9 cellular contexts compared by ENCODE assay signal in the genomic region with DNA sequence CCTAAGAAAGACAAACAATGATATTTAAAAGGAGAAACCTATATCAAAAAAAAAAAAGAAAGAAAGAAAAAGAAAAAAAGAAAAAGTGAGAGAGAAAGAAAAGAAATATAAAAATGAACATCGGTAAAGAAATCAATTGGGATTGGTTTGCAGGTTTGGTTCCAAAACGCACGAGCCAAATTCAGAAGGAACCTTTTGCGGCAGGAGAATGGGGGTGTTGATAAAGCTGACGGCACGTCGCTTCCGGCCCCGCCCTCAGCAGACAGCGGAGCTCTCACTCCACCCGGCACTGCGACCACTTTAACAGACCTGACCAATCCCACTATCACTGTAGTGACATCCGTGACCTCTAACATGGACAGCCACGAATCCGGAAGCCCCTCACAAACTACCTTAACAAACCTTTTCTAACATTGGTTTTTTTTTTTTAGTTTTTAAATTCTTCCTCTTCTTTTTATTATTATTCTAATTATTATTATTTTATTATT. TPM values are rescaled to one million over a fixed set of nuclear protein-coding genes. Genes with fewer than 3 reads are reported as not detected.
DNase-seq lines count a peak whose midpoint lies in the region; ATAC-seq, FAIRE-seq and TF ChIP-seq lines count a peak whose summit lies in the region.
"Had no signal": no experiment of that assay in that cellular context is flagged by ENCODE, and none has a peak within 500 bp of the region (broad histone marks: within the 10 kb centered on the region; RNA-seq: fewer than 3 reads in every experiment).

No MANE protein-coding gene starts in this region.

- no peaks in the 10 kb centered on the region for H3K36me3 Mint-ChIP-seq in activated T-helper 2 cell treated with anti-CD3 and anti-CD28 coated beads, Interferon-gamma antibody, Interleukin-2, Interleukin-4, amounts not matched to agents 10 μg/mL and 5 μg/mL and 100 μg/mL, durations not matched to agents 14 hours and 24 hours and 36 hours (ENCODE audit: low read depth)
- no peaks in the 10 kb centered on the region for H3K36me3 Mint-ChIP-seq in naive thymus-derived CD8-positive, alpha-beta T cell

- TF ChIP-seq CTCF in psoas muscle (IDR thresholded peaks at IDR 0.05): no peak

- H3K27me3 ChIP-seq in psoas muscle (ENCODE audit: insufficient read depth in 3 of 3, low read length in 2 of 3) (peaks cover 12 to 65% (median 18%) of the 10 kb centered on the region in 3 donors), small intestine (ENCODE audit: control insufficient read depth in 2 of 2, insufficient read depth in 2 of 2, low read length in 2 of 2) (peaks cover 0 to 10% of the 10 kb centered on the region in 2 donors)

- peaks cover 69% of the 10 kb centered on the region for H3K27me3 Mint-ChIP-seq in activated T-helper 2 cell treated with anti-CD3 and anti-CD28 coated beads, Interferon-gamma antibody, Interleukin-2, Interleukin-4, amounts not matched to agents 10 μg/mL and 5 μg/mL and 100 μg/mL, durations not matched to agents 14 hours and 24 hours and 36 hours (ENCODE audit: low read depth)
- H3K27me3 Mint-ChIP-seq in naive thymus-derived CD8-positive, alpha-beta T cell: peaks cover 29 to 80% (median 53%) of the 10 kb centered on the region in 5 donors

- H3K4me1 Mint-ChIP-seq in activated T-helper 2 cell treated with anti-CD3 and anti-CD28 coated beads, Interferon-gamma antibody, Interleukin-2, Interleukin-4, amounts not matched to agents 10 μg/mL and 5 μg/mL and 100 μg/mL, durations not matched to agents 14 hours and 24 hours and 36 hours (ENCODE audit: low read depth): peaks cover 19% of the 10 kb centered on the region
- H3K4me1 Mint-ChIP-seq in naive thymus-derived CD8-positive, alpha-beta T cell: peaks cover 0 to 7% (median 1%) of the 10 kb centered on the region in 4 donors

- H3K4me1 ChIP-seq in psoas muscle (no peaks in the 10 kb centered on the region), small intestine (ENCODE audit: control insufficient read depth in 2 of 2, insufficient read depth in 1 of 2, low read depth in 1 of 2, low read length in 1 of 2) (peaks cover 0 to 2% of the 10 kb centered on the region in 2 donors)
- H3K4me1 ChIP-seq: colonic mucosa had no signal

- H3K36me3 ChIP-seq in psoas muscle (ENCODE audit: insufficient read depth in 1 of 2, low read depth in 1 of 2) (no peaks in the 10 kb centered on the region), small intestine (ENCODE audit: control insufficient read depth in 2 of 2, insufficient read depth in 2 of 2, low read length in 2 of 2) (no peaks in the 10 kb centered on the region)
- H3K36me3 ChIP-seq: colonic mucosa had no signal

- H3K9me3 Mint-ChIP-seq in activated T-helper 2 cell treated with anti-CD3 and anti-CD28 coated beads, Interferon-gamma antibody, Interleukin-2, Interleukin-4, amounts not matched to agents 10 μg/mL and 5 μg/mL and 100 μg/mL, durations not matched to agents 14 hours and 24 hours and 36 hours: no peaks in the 10 kb centered on the region
- H3K9me3 Mint-ChIP-seq in naive thymus-derived CD8-positive, alpha-beta T cell: no peaks in the 10 kb centered on the region

- DNase-seq in HK-2 (ENCODE audit: unreplicated experiment): peak; percentile 46
- DNase-seq in activated T-helper 2 cell treated with anti-CD3 and anti-CD28 coated beads, Interferon-gamma antibody, Interleukin-2, Interleukin-4, amounts not matched to agents 10 μg/mL and 5 μg/mL and 100 μg/mL, durations not matched to agents 14 hours and 24 hours and 36 hours (ENCODE audit: low spot score): no peak
- DNase-seq in naive thymus-derived CD8-positive, alpha-beta T cell: peak in 1 of 10 donors; percentile 21
- DNase-seq in psoas muscle: no peak
- DNase-seq in small intestine: no peak
- no peak for DNase-seq in NCI-H446 (lab: John Stamatoyannopoulos, UW)
- no peak for DNase-seq in hippocampal formation (lab: John Stamatoyannopoulos, UW)
- DNase-seq: colonic mucosa had no signal

- no peak overlapping the region for H3K4me3 ChIP-seq in psoas muscle
- peak overlapping the region in 1 of 2 donors; percentile 26 for H3K4me3 ChIP-seq in small intestine (ENCODE audit: low read depth in 1 of 2, low read length in 2 of 2)
- H3K4me3 ChIP-seq: colonic mucosa had no signal

- no peak for FAIRE-seq in small intestine (lab: Jason Lieb, UNC)

- ATAC-seq in GM19025 (IDR thresholded peaks at IDR 0.05; ENCODE audit: low read depth, unreplicated experiment): peak; percentile 57
- ATAC-seq in naive thymus-derived CD8-positive, alpha-beta T cell: peak; percentile 50 to 54
- no peak for ATAC-seq in psoas muscle

- 17 to 23% (median 19%) methylated on average over 15 of the region's 15 CpGs for WGBS in psoas muscle, 3 donors
- 7 to 14% (median 8%) methylated on average over 15 of the region's 15 CpGs for WGBS in small intestine, 3 donors

- POLR2A ChIA-PET in naive thymus-derived CD8-positive, alpha-beta T cell (lab: Charles Lee): no interaction called here

- H3K4me3 Mint-ChIP-seq in activated T-helper 2 cell treated with anti-CD3 and anti-CD28 coated beads, Interferon-gamma antibody, Interleukin-2, Interleukin-4, amounts not matched to agents 10 μg/mL and 5 μg/mL and 100 μg/mL, durations not matched to agents 14 hours and 24 hours and 36 hours (ENCODE audit: low read depth): peak overlapping the region; percentile 75
- H3K4me3 Mint-ChIP-seq in naive thymus-derived CD8-positive, alpha-beta T cell: peak overlapping the region in 6 of 10 donors; percentile 2 to 60 (median 32)

- H3K9me3 ChIP-seq in psoas muscle (no peaks in the 10 kb centered on the region), small intestine (ENCODE audit: control insufficient read depth, low read depth) (no peaks in the 10 kb centered on the region)
- H3K9me3 ChIP-seq: colonic mucosa had no signal

- H3K27ac ChIP-seq in psoas muscle (no peak overlapping the region), small intestine (ENCODE audit: low read depth in 1 of 2, low read length in 1 of 2) (no peak overlapping the region)
- H3K27ac ChIP-seq: colonic mucosa had no signal

- intact Hi-C loops in activated T-helper 2 cell treated with anti-CD3 and anti-CD28 coated beads, Interferon-gamma antibody, Interleukin-2, Interleukin-4, amounts not matched to agents 10 μg/mL and 5 μg/mL and 100 μg/mL, durations not matched to agents 14 hours and 24 hours and 36 hours (cut with micrococcal nuclease): loop anchor here (5.0 kb wide), 1 partner anchor 538 kb away; no protein-coding TSS in a partner anchor
- intact Hi-C loops in psoas muscle (cut with DNase I): loop anchor here in 1 of 2 donors (10.0 kb wide), 1 partner anchor 404 kb away; no protein-coding TSS in a partner anchor

- peak overlapping the region; percentile 30 for H3K27ac Mint-ChIP-seq in activated T-helper 2 cell treated with anti-CD3 and anti-CD28 coated beads, Interferon-gamma antibody, Interleukin-2, Interleukin-4, amounts not matched to agents 10 μg/mL and 5 μg/mL and 100 μg/mL, durations not matched to agents 14 hours and 24 hours and 36 hours
- H3K27ac Mint-ChIP-seq in naive thymus-derived CD8-positive, alpha-beta T cell: no peak overlapping the region

RNA-seq across cellular contexts. Expression of a gene that starts 11.7 kb away (rescaled TPM):
- total RNA-seq in activated T-helper 2 cell treated with anti-CD3 and anti-CD28 coated beads, Interferon-gamma antibody, Interleukin-2, Interleukin-4, amounts not matched to agents 10 μg/mL and 5 μg/mL and 100 μg/mL, durations not matched to agents 14 hours and 24 hours and 36 hours: 0.05 TPM in 1 of 2 replicates, not detected in the other
- total RNA-seq in naive thymus-derived CD8-positive, alpha-beta T cell: not detected
- polyA plus RNA-seq in naive thymus-derived CD8-positive, alpha-beta T cell: not detected
- total RNA-seq in psoas muscle: under 1 TPM; 0.09 to 0.27 (median 0.13) TPM
- polyA plus RNA-seq in psoas muscle: under 1 TPM in 2 of 3 donors, not detected in 1; 0.04 TPM
- under 1 TPM in 1 of 3 donors, not detected in 2; 0.09 TPM for polyA plus RNA-seq in small intestine

RNA-seq across cellular contexts. Expression of a gene that starts 26.5 kb away (rescaled TPM):
- 2.4 and 2.5 TPM in 2 replicates for total RNA-seq in activated T-helper 2 cell treated with anti-CD3 and anti-CD28 coated beads, Interferon-gamma antibody, Interleukin-2, Interleukin-4, amounts not matched to agents 10 μg/mL and 5 μg/mL and 100 μg/mL, durations not matched to agents 14 hours and 24 hours and 36 hours
- total RNA-seq in naive thymus-derived CD8-positive, alpha-beta T cell: not detected
- polyA plus RNA-seq in naive thymus-derived CD8-positive, alpha-beta T cell: 1 to 10 TPM in 2 of 3 donors, not detected in 1; 1.4 to 2.7 TPM
- 1 to 10 TPM in 3 of 4 donors, under 1 TPM in 1; 0.84 to 3.9 (median 1.8) TPM for total RNA-seq in psoas muscle
- polyA plus RNA-seq in psoas muscle (1 to 10 TPM; 2.0 to 4.3 (median 2.5) TPM), small intestine (10 to 100 TPM in 1 of 3 donors, 1 to 10 TPM in 2; 8.6 to 16.8 (median 8.6) TPM)

Comparison
In these comparisons a context has a peak if more than half of its experiments do, and no peak if none do; other contexts are left out.
1. ATAC-seq: peak in GM19025 (single experiment) and naive thymus-derived CD8-positive, alpha-beta T cell (2 of 2); none in psoas muscle (0 of 4).